ENCODE assay signal across 9 cellular contexts in genomic region chr11:71929491-71929890, GRCh38. TPM values are rescaled to one million over a fixed set of nuclear protein-coding genes. Genes with fewer than 3 reads are reported as not detected.
DNase-seq lines count a peak whose midpoint lies in the region; ATAC-seq and TF ChIP-seq lines count a peak whose summit lies in the region.
"Had no signal": no experiment of that assay in that cellular context is flagged by ENCODE, and none has a peak within 500 bp of the region (broad histone marks: within the 10 kb centered on the region; RNA-seq: fewer than 3 reads in every experiment).

No MANE protein-coding gene starts in this region.

- H3K4me1 Mint-ChIP-seq in brain, result peaks cover 56% of the 10 kb centered on the region

- peaks cover 11% of the 10 kb centered on the region for H3K27me3 Mint-ChIP-seq in brain

- H3K4me3 Mint-ChIP-seq in brain, result peak overlapping the region; percentile 96 to 99 (median 99)

- no peaks in the 10 kb centered on the region for H3K27me3 ChIP-seq in heart left ventricle

- H3K9me3 ChIP-seq in heart left ventricle (no peaks in the 10 kb centered on the region), mesodermal cell (ENCODE audit: control insufficient read depth, low read length) (no peaks in the 10 kb centered on the region)

- no peaks in the 10 kb centered on the region for H3K9me3 Mint-ChIP-seq in brain

- intact Hi-C loops in heart left ventricle (cut with DNase I) (loop anchor here in 1 of 10 donors (5.0 kb wide), 1 partner anchor 173 kb away; the partner anchor contains the start of gene LAMTOR1), cardiac septum (cut with DNase I) (loop anchor here (2.0 kb wide), 1 partner anchor 183 kb away; the partner anchor contains the start of gene ANAPC15)

- peak overlapping the region; percentile 97 to 100 (median 99) for H3K27ac Mint-ChIP-seq in brain

- DNase-seq in heart left ventricle (no peak), cardiac septum (ENCODE audit: low spot score) (no peak), occipital lobe (lab: John Stamatoyannopoulos, UW) (no peak), NCI-H2196 treated with DMSO at 0.1 percent for 48 hours (lab: John Stamatoyannopoulos, UW; ENCODE audit: unreplicated experiment) (no peak)

- H3K27ac ChIP-seq in heart left ventricle (peak overlapping the region in 9 of 12 donors; percentile 83 to 97 (median 89)), mesodermal cell (ENCODE audit: low read depth, low read length, severe bottlenecking) (no peak overlapping the region), urinary bladder (ENCODE audit: low read depth) (no peak overlapping the region)

- peak overlapping the region; percentile 67 to 93 (median 82) for H3K4me3 ChIP-seq in heart left ventricle
- peak overlapping the region; percentile 74 for H3K4me3 ChIP-seq in mesodermal cell (ENCODE audit: extremely low read depth, insufficient read depth, low read length, poor library complexity, severe bottlenecking)
- H3K4me3 ChIP-seq in urinary bladder (ENCODE audit: low read depth, low read length), result peak overlapping the region; percentile 66

- ATAC-seq in heart left ventricle (peak in 1 of 4 donors; percentile 1), GM18868 (IDR thresholded peaks at IDR 0.05; ENCODE audit: unreplicated experiment) (no peak)

- TF ChIP-seq POLR2A in heart left ventricle (IDR thresholded peaks at IDR 0.05), result no peak

- H3K4me1 ChIP-seq in heart left ventricle (peaks cover 4 to 58% (median 33%) of the 10 kb centered on the region in 12 donors), mesodermal cell (ENCODE audit: control insufficient read depth, insufficient read depth, low read length, poor library complexity, severe bottlenecking) (no peaks in the 10 kb centered on the region), urinary bladder (ENCODE audit: insufficient read depth) (peaks cover 3% of the 10 kb centered on the region)

- TF ChIP-seq CTCF in heart left ventricle (IDR thresholded peaks at IDR 0.05) (no peak), brain (conservative IDR thresholded peaks at IDR 0.05) (no peak)

- H3K36me3 Mint-ChIP-seq in brain, result no peaks in the 10 kb centered on the region

- H3K36me3 ChIP-seq in heart left ventricle, result peaks cover 0 to 13% (median 0%) of the 10 kb centered on the region in 9 donors
- H3K36me3 ChIP-seq in mesodermal cell (ENCODE audit: control insufficient read depth, insufficient read depth, low read length), result peaks cover 7% of the 10 kb centered on the region
- no peaks in the 10 kb centered on the region for H3K36me3 ChIP-seq in urinary bladder (ENCODE audit: insufficient read depth)

- WGBS in heart left ventricle, 4 donors, result 5 to 10% (median 7%) methylated on average over 6 of the region's 6 CpGs
- WGBS in mesodermal cell (ENCODE audit: insufficient coverage in 2 of 2), 2 experiments, result 0 to 7% methylated on average over 1 to 3 of the region's 6 CpGs
- WGBS in urinary bladder, result 4% methylated on average over 6 of the region's 6 CpGs

RNA-seq across cellular contexts. Expression of gene RNF121, which starts 0.6 kb away (rescaled TPM):
- total RNA-seq in heart left ventricle (10 to 100 TPM; 15.4 to 28.2 (median 22.0) TPM), cardiac septum (18.4 TPM), urinary bladder (22.5 TPM), occipital lobe (16.4 TPM)
- polyA plus RNA-seq in heart left ventricle (10 to 100 TPM in 1 of 2 donors, 1 to 10 TPM in 1; 8.0 to 45.3 TPM), brain (ENCODE audit: insufficient read depth, low read depth, low replicate concordance) (24.6 TPM), urinary bladder (31.8 TPM)
- polyA plus RNA-seq in mesodermal cell (2013, experiment 1 of 2), result 29.0 TPM
- 24.3 TPM for polyA plus RNA-seq in mesodermal cell (2013, experiment 2 of 2)

RNA-seq across cellular contexts. Expression of gene XNDC1N, which starts 1.1 kb away (rescaled TPM):
- 1 to 10 TPM in 7 of 9 donors, under 1 TPM in 1, not detected in 1; 0.95 to 5.3 (median 2.8) TPM for total RNA-seq in heart left ventricle
- polyA plus RNA-seq in heart left ventricle, result 1 to 10 TPM; 1.2 to 2.9 TPM
- total RNA-seq in cardiac septum, result 2.9 TPM
- 2.0 TPM for polyA plus RNA-seq in brain (ENCODE audit: insufficient read depth, low read depth, low replicate concordance)
- polyA plus RNA-seq in mesodermal cell (2013, experiment 1 of 2), result 3.9 TPM
- 2.5 TPM for polyA plus RNA-seq in mesodermal cell (2013, experiment 2 of 2)
- 20.7 TPM for total RNA-seq in urinary bladder
- polyA plus RNA-seq in urinary bladder, result 4.2 TPM
- 6.2 TPM for total RNA-seq in occipital lobe

RNA-seq across cellular contexts. Expression of gene DEFB131B, which starts 51.2 kb away (rescaled TPM):
- total RNA-seq in heart left ventricle (not detected), cardiac septum (not detected), urinary bladder (not detected), occipital lobe (not detected)
- polyA plus RNA-seq in heart left ventricle (not detected), brain (ENCODE audit: insufficient read depth, low read depth, low replicate concordance) (not detected), urinary bladder (not detected)
- not detected for polyA plus RNA-seq in mesodermal cell (2013, experiment 1 of 2)
- polyA plus RNA-seq in mesodermal cell (2013, experiment 2 of 2), result not detected
- total RNA-seq: dermis microvascular lymphatic vessel endothelial cell had no signal

Comparison
In these comparisons a context has a peak if more than half of its experiments do, and no peak if none do; other contexts are left out.
1. H3K27ac ChIP-seq: peak in heart left ventricle (9 of 12); none in mesodermal cell (single experiment) and urinary bladder (single experiment).
2. Peak in every context shown above with its lines, with median percentiles within 50 percentile points of each other: H3K4me3 ChIP-seq.